Comparison of ENCODE assay signal across 18 cellular contexts in genomic region chr2:150599889-150600288, GRCh38.
DNase-seq lines count a peak whose midpoint lies in the region; ATAC-seq and TF ChIP-seq lines count a peak whose summit lies in the region.
"Had no signal": no experiment of that assay in that cellular context is flagged by ENCODE, and none has a peak within 500 bp of the region (broad histone marks: within the 10 kb centered on the region; RNA-seq: fewer than 3 reads in every experiment).

No MANE protein-coding gene starts in this region.

- H3K9me3 ChIP-seq in Karpas-422 (ENCODE audit: low read length) (no peaks in the 10 kb centered on the region), mammary epithelial cell (replicated peaks; ENCODE audit: insufficient read depth, low read length) (no peaks in the 10 kb centered on the region), osteoblast (ENCODE audit: low read depth, low read length) (no peaks in the 10 kb centered on the region)
- H3K9me3 ChIP-seq: heart left ventricle, prostate gland, spleen, thoracic aorta had no signal

- H4K20me1 ChIP-seq in Karpas-422 (ENCODE audit: insufficient read depth, low read depth, low read length) (no peaks in the 10 kb centered on the region), mammary epithelial cell (ENCODE audit: insufficient read depth, low read length) (no peaks in the 10 kb centered on the region), osteoblast (ENCODE audit: insufficient read depth, low read length) (no peaks in the 10 kb centered on the region)

- CTCF ChIA-PET in mammary epithelial cell (lab: Charles Lee; ENCODE audit: low non-redundant PET) = no interaction called here

- no TSS peak for BruUV-seq in mammary epithelial cell (replicated peaks; lab: Mats Ljungman, UMichigan)

- no peaks in the 10 kb centered on the region for H3K9me2 ChIP-seq in Karpas-422 (replicated peaks; ENCODE audit: insufficient read depth, low read length)

- H3K27ac ChIP-seq in Karpas-422 (ENCODE audit: low read length) (no peak overlapping the region), mammary epithelial cell (ENCODE audit: insufficient read depth, low read depth, low read length) (no peak overlapping the region), osteoblast (ENCODE audit: low read depth, low read length) (peak overlapping the region; percentile 59)
- H3K27ac ChIP-seq: heart left ventricle, prostate gland, spleen, thoracic aorta had no signal

- H3K9ac ChIP-seq in Karpas-422 (ENCODE audit: low read length) = no peak overlapping the region
- H3K9ac ChIP-seq in mammary epithelial cell (ENCODE audit: insufficient read depth, low read length) = no peak overlapping the region

- H3K79me2 ChIP-seq in Karpas-422 (ENCODE audit: low read length) (no peaks in the 10 kb centered on the region), mammary epithelial cell (ENCODE audit: insufficient read depth, low read length) (no peaks in the 10 kb centered on the region), osteoblast (ENCODE audit: insufficient read depth, low read length) (peaks cover under 1% of the 10 kb centered on the region)

- H3K4me2 ChIP-seq in Karpas-422 (ENCODE audit: low read depth, low read length, poor library complexity, severe bottlenecking) (no peak overlapping the region), mammary epithelial cell (ENCODE audit: insufficient read depth, low read depth, low read length) (no peak overlapping the region), osteoblast (ENCODE audit: insufficient read depth, low read length) (no peak overlapping the region)

- no peaks in the 10 kb centered on the region for H3K4me1 ChIP-seq in Karpas-422 (ENCODE audit: low read length)
- H3K4me1 ChIP-seq in mammary epithelial cell (ENCODE audit: insufficient read depth, low read length) = peaks cover 7% of the 10 kb centered on the region
- H3K4me1 ChIP-seq in osteoblast (ENCODE audit: insufficient read depth, low read length) = peaks cover 43% of the 10 kb centered on the region
- H3K4me1 ChIP-seq: prostate gland, spleen had no signal

- no peak overlapping the region for H2AFZ ChIP-seq in Karpas-422 (ENCODE audit: low read length)
- no peak overlapping the region for H2AFZ ChIP-seq in mammary epithelial cell (ENCODE audit: low read depth, low read length)
- no peak overlapping the region for H2AFZ ChIP-seq in osteoblast (ENCODE audit: low read length)

- DNase-seq in GM12865 (ENCODE audit: low read depth) (no peak), Karpas-422 (peak; percentile 45), mammary epithelial cell (no peak), osteoblast (ENCODE audit: insufficient read length, low spot score, missing footprints) (no peak)
- DNase-seq: activated naive CD4-positive, alpha-beta T cell treated with anti-CD3 and anti-CD28 coated beads, Interleukin-2, amount 10 ng/mL, durations not matched to agents 7 days and 5 days; DMS79 treated with DMSO at 0.1 percent for 48 hours; erythroblast; heart left ventricle; NCI-H1048; NCI-H748 treated with DMSO at 0.1 percent for 48 hours; spleen had no signal

- no peak overlapping the region for H3K4me3 ChIP-seq in GM12865 (ENCODE audit: low read depth, low read length)
- no peak overlapping the region for H3K4me3 ChIP-seq in Karpas-422 (ENCODE audit: low read length)
- no peak overlapping the region for H3K4me3 ChIP-seq in mammary epithelial cell (replicated peaks in 1 of 3; ENCODE audit: insufficient read depth in 1 of 3, low read depth in 2 of 3, low read length in 3 of 3)
- H3K4me3 ChIP-seq in osteoblast (ENCODE audit: insufficient read depth, low read length) = no peak overlapping the region
- H3K4me3 ChIP-seq: heart left ventricle, prostate gland, spleen, thoracic aorta had no signal

- in situ Hi-C loops in mammary epithelial cell (cut with MboI; ENCODE audit: low sequenced_read_pairs in 2 of 2) = loop anchor here (25.0 kb wide), 3 partner anchors 113 to 1013 kb away; partner anchors contain the start of genes MMADHC (in 1 of the 2) and RND3 (in 1 of the 2)

- H3K36me3 ChIP-seq in Karpas-422 (ENCODE audit: insufficient read depth, low read length) (no peaks in the 10 kb centered on the region), mammary epithelial cell (ENCODE audit: insufficient read depth, low read length) (no peaks in the 10 kb centered on the region), osteoblast (ENCODE audit: insufficient read depth, low read length) (no peaks in the 10 kb centered on the region)
- H3K36me3 ChIP-seq: heart left ventricle, prostate gland, spleen, thoracic aorta had no signal

- dilution Hi-C loops in mammary epithelial cell (cut with HindIII; ENCODE audit: low sequenced_read_pairs) = no loop called here

- ATAC-seq in HG02884 (IDR thresholded peaks at IDR 0.05; ENCODE audit: unreplicated experiment) (no peak), HG03342 (IDR thresholded peaks at IDR 0.05; ENCODE audit: unreplicated experiment) (no peak), GM18867 (IDR thresholded peaks at IDR 0.05; ENCODE audit: unreplicated experiment) (no peak)
- ATAC-seq: heart left ventricle; HepG2; natural killer cell treated with Interleukin-12 subunit alpha and Interleukin-12 subunit beta and Interleukin-15 and Interleukin-18, amount 100 ng/mL, for 72 hours had no signal

- TF ChIP-seq CTCF in GM12865 (IDR thresholded peaks at IDR 0.05; ENCODE audit: insufficient read depth, low read depth, low read length, missing control alignments) = peak; percentile 8
- peak; percentile 15 to 36 for TF ChIP-seq CTCF in mammary epithelial cell (conservative IDR thresholded peaks at IDR 0.05 in 1 of 2, IDR thresholded peaks at IDR 0.05 in 1 of 2; ENCODE audit: extremely low read depth in 1 of 2, insufficient read depth in 1 of 2, low read depth in 1 of 2, low read length in 2 of 2)
- TF ChIP-seq CTCF in osteoblast (IDR thresholded peaks at IDR 0.05; ENCODE audit: extremely low read depth, low read depth, low read length) = peak; percentile 11

- H3K27me3 ChIP-seq in Karpas-422 (ENCODE audit: low read length) (no peaks in the 10 kb centered on the region), mammary epithelial cell (ENCODE audit: insufficient read depth, low read length) (no peaks in the 10 kb centered on the region), osteoblast (ENCODE audit: insufficient read depth, low read length) (no peaks in the 10 kb centered on the region)
- H3K27me3 ChIP-seq: heart left ventricle, spleen had no signal

- intact Hi-C loops in mammary epithelial cell (cut with micrococcal nuclease) = no loop called here
